8 cellular contexts compared by ENCODE assay signal in the genomic region with DNA sequence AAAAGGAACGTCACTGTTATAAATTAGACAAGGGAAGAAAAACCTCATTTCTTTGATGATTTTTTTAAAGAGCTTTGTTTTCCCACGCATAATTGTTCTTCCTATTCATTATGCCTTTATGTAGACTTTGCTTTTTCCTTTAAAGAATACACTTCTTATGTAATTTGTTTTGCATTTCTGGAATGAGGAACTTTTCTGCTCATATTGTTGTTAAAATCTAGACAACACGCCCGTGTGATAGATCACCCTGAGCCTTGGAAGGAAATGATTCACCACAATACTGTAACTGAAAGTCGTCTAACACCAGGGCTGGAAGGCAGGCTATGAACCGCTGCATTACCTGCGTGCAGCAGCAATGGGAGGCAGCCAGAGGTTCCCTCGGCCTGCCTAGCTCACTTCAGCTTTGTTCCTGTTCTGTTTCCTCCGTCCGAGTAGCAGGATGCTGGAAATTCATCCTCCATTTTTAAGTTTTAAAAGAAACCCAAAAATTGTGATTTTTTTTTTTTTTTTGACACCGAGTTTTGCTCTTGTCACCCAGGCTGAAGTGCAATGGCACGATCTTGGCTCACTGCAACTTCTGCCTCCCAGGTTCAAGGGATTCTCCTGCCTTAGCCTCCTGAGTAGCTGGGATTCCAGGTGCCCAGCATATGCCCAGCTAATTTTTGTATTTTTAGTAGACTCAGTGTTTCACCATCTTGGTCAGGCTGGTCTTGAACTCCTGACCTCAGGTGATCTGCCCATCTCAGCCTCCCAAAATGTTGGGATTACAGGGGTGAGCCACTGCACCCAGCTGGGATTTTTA. TPM values are rescaled to one million over a fixed set of nuclear protein-coding genes. Genes with fewer than 3 reads are reported as not detected.
DNase-seq lines count a peak whose midpoint lies in the region; ATAC-seq and TF ChIP-seq lines count a peak whose summit lies in the region.

No MANE protein-coding gene starts in this region.

- peak overlapping the region; percentile 99 for H3K27ac Mint-ChIP-seq in T-helper 17 cell

- in situ Hi-C loops in astrocyte of the spinal cord (cut with HindIII; ENCODE audit: low sequenced_read_pairs), result no loop called here

- no peak for TF ChIP-seq CTCF in astrocyte of the spinal cord (IDR thresholded peaks at IDR 0.05; ENCODE audit: low read depth, low read length)

- H3K4me3 Mint-ChIP-seq in T-helper 17 cell, result peak overlapping the region; percentile 91

- intact Hi-C loops in left colon (cut with DNase I, micrococcal nuclease), result no loop called here

- no peaks in the 10 kb centered on the region for H3K36me3 Mint-ChIP-seq in T-helper 17 cell (ENCODE audit: low read depth)

- peak; percentile 93 for ATAC-seq in GM19328 (IDR thresholded peaks at IDR 0.05; ENCODE audit: unreplicated experiment)
- peak; percentile 97 for ATAC-seq in HG03460 (IDR thresholded peaks at IDR 0.05; ENCODE audit: unreplicated experiment)
- peak; percentile 97 for ATAC-seq in T-helper 17 cell
- ATAC-seq in left colon, result peak; percentile 89

- H3K4me1 Mint-ChIP-seq in T-helper 17 cell, result peaks cover 20% of the 10 kb centered on the region

- H3K4me3 ChIP-seq in astrocyte of the spinal cord (ENCODE audit: low read depth, low read length), result no peak overlapping the region

- DNase-seq in AG08395 (ENCODE audit: low spot score), result peak; percentile 83
- DNase-seq in T-helper 17 cell, result peak; percentile 34 to 49 (median 42)
- DNase-seq in astrocyte of the spinal cord (ENCODE audit: low read depth, low spot score), result peak; percentile 83
- DNase-seq in left colon, result peak; percentile 67 to 75
- peak; percentile 36 to 52 (median 49) for DNase-seq in stimulated activated CD4-positive, alpha-beta T cell treated with anti-CD3 and anti-CD28 coated beads, TNF-alpha, amount 100 ng/mL, for 24 hours (ENCODE audit: low read depth in 3 of 3)
- no peak for DNase-seq in DMS53 treated with DMSO at 0.1 percent for 48 hours (lab: John Stamatoyannopoulos, UW; ENCODE audit: unreplicated experiment)

- H3K27me3 Mint-ChIP-seq in T-helper 17 cell, result no peaks in the 10 kb centered on the region

- H3K9me3 ChIP-seq in T-helper 17 cell (ENCODE audit: control insufficient read depth, low read length, poor library complexity, severe bottlenecking), result no peaks in the 10 kb centered on the region

RNA-seq across cellular contexts. Expression of a gene that starts 49.6 kb away (rescaled TPM):
- total RNA-seq in T-helper 17 cell, result 10 to 100 TPM; 70.4 to 72.8 TPM
- 10 to 100 TPM; 58.2 to 70.0 TPM for total RNA-seq in left colon
